8 cellular contexts compared by ENCODE assay signal in the genomic region with DNA sequence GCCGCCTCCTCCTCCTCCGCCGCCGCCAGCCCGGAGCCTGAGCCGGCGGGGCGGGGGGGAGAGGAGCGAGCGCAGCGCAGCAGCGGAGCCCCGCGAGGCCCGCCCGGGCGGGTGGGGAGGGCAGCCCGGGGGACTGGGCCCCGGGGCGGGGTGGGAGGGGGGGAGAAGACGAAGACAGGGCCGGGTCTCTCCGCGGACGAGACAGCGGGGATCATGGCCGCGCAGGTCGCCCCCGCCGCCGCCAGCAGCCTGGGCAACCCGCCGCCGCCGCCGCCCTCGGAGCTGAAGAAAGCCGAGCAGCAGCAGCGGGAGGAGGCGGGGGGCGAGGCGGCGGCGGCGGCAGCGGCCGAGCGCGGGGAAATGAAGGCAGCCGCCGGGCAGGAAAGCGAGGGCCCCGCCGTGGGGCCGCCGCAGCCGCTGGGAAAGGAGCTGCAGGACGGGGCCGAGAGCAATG. TPM values are rescaled to one million over a fixed set of nuclear protein-coding genes. Genes with fewer than 3 reads are reported as not detected.
A peak's percentile ranks its signal among the peaks of the same experiment; 100 is the strongest.
DNase-seq lines count a peak whose midpoint lies in the region; ATAC-seq, FAIRE-seq and TF ChIP-seq lines count a peak whose summit lies in the region.

No MANE protein-coding gene starts in this region.

- in situ Hi-C loops in mammary epithelial cell (cut with MboI; ENCODE audit: low sequenced_read_pairs in 2 of 2): no loop called here

- CTCF ChIA-PET in mammary epithelial cell (lab: Charles Lee; ENCODE audit: low non-redundant PET): no interaction called here

- H2BK120ac ChIP-seq in mesenchymal stem cell (ENCODE audit: low read depth, low read length): peak overlapping the region; percentile 96

- H3K18ac ChIP-seq in mesenchymal stem cell (ENCODE audit: low read depth in 1 of 2, low read length in 2 of 2): peak overlapping the region; percentile 87 to 94

- peaks cover 5% of the 10 kb centered on the region for H3K79me1 ChIP-seq in mesenchymal stem cell (replicated peaks; ENCODE audit: low read length, poor library complexity, severe bottlenecking)

- H4K91ac ChIP-seq in mesenchymal stem cell (ENCODE audit: low read length): peak overlapping the region; percentile 52

- peak overlapping the region; percentile 97 to 98 for H3K14ac ChIP-seq in mesenchymal stem cell (ENCODE audit: low read length in 2 of 2)

- H2BK15ac ChIP-seq in mesenchymal stem cell (ENCODE audit: low read depth, poor library complexity, severe bottlenecking): peak overlapping the region; percentile 87

- H4K8ac ChIP-seq in mesenchymal stem cell (ENCODE audit: low read length): peak overlapping the region; percentile 27

- DNase-seq in CD1c-positive myeloid dendritic cell (ENCODE audit: extremely low spot score): peak; percentile 33
- DNase-seq in mammary epithelial cell: no peak
- DNase-seq in mesenchymal stem cell: no peak
- DNase-seq in thoracic aorta (ENCODE audit: low spot score): no peak
- DNase-seq in GM19239 (ENCODE audit: insufficient read length, low spot score): no peak

- peak overlapping the region in 1 of 2 experiments; percentile 92 for H3K23ac ChIP-seq in mesenchymal stem cell (ENCODE audit: low read length in 2 of 2)

- peaks cover 2% of the 10 kb centered on the region; the same call in 1 of the 2 replicates for H3K36me3 ChIP-seq in HUES6 (ENCODE audit: control insufficient read depth, insufficient read depth, low read length)
- H3K36me3 ChIP-seq in mammary epithelial cell (ENCODE audit: insufficient read depth, low read length): no peaks in the 10 kb centered on the region
- H3K36me3 ChIP-seq in mesenchymal stem cell (ENCODE audit: control insufficient read depth in 1 of 2, insufficient read depth in 2 of 2, low read depth in 1 of 2, low read length in 2 of 2): no peaks in the 10 kb centered on the region
- H3K36me3 ChIP-seq in thoracic aorta: no peaks in the 10 kb centered on the region

- intact Hi-C loops in mammary epithelial cell (cut with micrococcal nuclease): loop anchor here (5.0 kb wide), 1 partner anchor 166 kb away; a partner anchor contains a TSS

- WGBS in mammary epithelial cell (ENCODE audit: low coverage, missing lambda C conversion rate): no CpG with 5 or more reads among the region's 60 CpGs
- 1% methylated on average over 15 of the region's 60 CpGs for whole genome bisulfite sequencing in mesenchymal stem cell

- H2AFZ ChIP-seq in mammary epithelial cell (ENCODE audit: low read depth, low read length): no peak overlapping the region
- no peak overlapping the region for H2AFZ ChIP-seq in mesenchymal stem cell (ENCODE audit: low read depth, low read length)

- dilution Hi-C loops in mammary epithelial cell (cut with HindIII; ENCODE audit: low sequenced_read_pairs): no loop called here

- FAIRE-seq in GM19239 (lab: Jason Lieb, UNC): no peak

- H2BK12ac ChIP-seq in mesenchymal stem cell (ENCODE audit: low read length in 2 of 2): no peak overlapping the region

- peaks cover 43% of the 10 kb centered on the region for H3K4me1 ChIP-seq in HUES6 (ENCODE audit: control insufficient read depth, insufficient read depth, low read length)
- H3K4me1 ChIP-seq in mammary epithelial cell (ENCODE audit: insufficient read depth, low read length): peaks cover 55% of the 10 kb centered on the region
- peaks cover 10% of the 10 kb centered on the region for H3K4me1 ChIP-seq in mesenchymal stem cell (ENCODE audit: control insufficient read depth, insufficient read depth, low read depth, low read length)
- peaks cover 44 to 57% of the 10 kb centered on the region in 2 donors for H3K4me1 ChIP-seq in thoracic aorta (ENCODE audit: control insufficient read depth in 1 of 2, low read depth in 2 of 2)

- H3K4me3 ChIP-seq in HUES6 (ENCODE audit: low read depth, low read length) (peak overlapping the region; percentile 84), mammary epithelial cell (replicated peaks in 1 of 3; ENCODE audit: insufficient read depth in 1 of 3, low read depth in 2 of 3, low read length in 3 of 3) (peak overlapping the region; percentile 65 to 74 (median 69)), mesenchymal stem cell (ENCODE audit: insufficient read depth in 1 of 2, low read depth in 1 of 2, low read length in 2 of 2) (peak overlapping the region; percentile 77 to 93), thoracic aorta (peak overlapping the region; percentile 94)

- peak overlapping the region; percentile 78 for H2BK5ac ChIP-seq in mesenchymal stem cell (ENCODE audit: low read depth, low read length, poor library complexity, severe bottlenecking)

- peak overlapping the region; percentile 85 to 93 for H3K4ac ChIP-seq in mesenchymal stem cell (ENCODE audit: low read depth in 1 of 2, low read length in 2 of 2)

- peak overlapping the region; percentile 92 for H3K9ac ChIP-seq in HUES6 (ENCODE audit: low read length)
- H3K9ac ChIP-seq in mammary epithelial cell (ENCODE audit: insufficient read depth, low read length): peak overlapping the region; percentile 67
- peak overlapping the region; percentile 82 for H3K9ac ChIP-seq in mesenchymal stem cell (ENCODE audit: low read length)

- H3K27ac ChIP-seq in HUES6 (ENCODE audit: low read depth, low read length) (peak overlapping the region; percentile 98), mammary epithelial cell (ENCODE audit: insufficient read depth, low read depth, low read length) (peak overlapping the region; percentile 49), mesenchymal stem cell (ENCODE audit: low read length, poor library complexity, severe bottlenecking) (no peak overlapping the region), thoracic aorta (peak overlapping the region; percentile 91 to 98)

- H3K79me2 ChIP-seq in mammary epithelial cell (ENCODE audit: insufficient read depth, low read length): peaks cover 53% of the 10 kb centered on the region

- peaks cover 9% of the 10 kb centered on the region for H4K20me1 ChIP-seq in mammary epithelial cell (ENCODE audit: insufficient read depth, low read length)

- H3K9me3 ChIP-seq in HUES6 (ENCODE audit: control insufficient read depth, insufficient read depth, low read depth, low read length) (no peaks in the 10 kb centered on the region), mammary epithelial cell (replicated peaks; ENCODE audit: insufficient read depth, low read length) (no peaks in the 10 kb centered on the region), mesenchymal stem cell (ENCODE audit: control insufficient read depth, low read length) (no peaks in the 10 kb centered on the region), thoracic aorta (no peaks in the 10 kb centered on the region)

- peak overlapping the region; percentile 89 for H3K4me2 ChIP-seq in mammary epithelial cell (ENCODE audit: insufficient read depth, low read depth, low read length)
- peak overlapping the region; percentile 31 for H3K4me2 ChIP-seq in mesenchymal stem cell (ENCODE audit: low read length, poor library complexity, severe bottlenecking)

- no peak overlapping the region for H2AK5ac ChIP-seq in mesenchymal stem cell (ENCODE audit: low read length, severe bottlenecking)

- no TSS peak for BruUV-seq in mammary epithelial cell (replicated peaks; lab: Mats Ljungman, UMichigan)

- no peaks in the 10 kb centered on the region for H3K27me3 ChIP-seq in HUES6 (ENCODE audit: control insufficient read depth, insufficient read depth, low read length)
- no peaks in the 10 kb centered on the region for H3K27me3 ChIP-seq in mammary epithelial cell (ENCODE audit: insufficient read depth, low read length)
- no peaks in the 10 kb centered on the region for H3K27me3 ChIP-seq in mesenchymal stem cell (ENCODE audit: control insufficient read depth in 1 of 2, insufficient read depth in 1 of 2, low read length in 2 of 2)
- no peaks in the 10 kb centered on the region for H3K27me3 ChIP-seq in thoracic aorta (replicated peaks; ENCODE audit: insufficient read depth)

- TF ChIP-seq CTCF in mammary epithelial cell (conservative IDR thresholded peaks at IDR 0.05 in 1 of 2, IDR thresholded peaks at IDR 0.05 in 1 of 2; ENCODE audit: extremely low read depth in 1 of 2, insufficient read depth in 1 of 2, low read depth in 1 of 2, low read length in 2 of 2) (no peak), thoracic aorta (IDR thresholded peaks at IDR 0.05) (no peak)

- ATAC-seq in thoracic aorta (ENCODE audit: insufficient number of reproducible peaks, low FRiP score, low read depth) (no peak), HG03108 (IDR thresholded peaks at IDR 0.05; ENCODE audit: unreplicated experiment) (no peak), HG03139 (IDR thresholded peaks at IDR 0.05; ENCODE audit: unreplicated experiment) (no peak)

RNA-seq across cellular contexts. Expression of a gene that starts 0.4 kb away (rescaled TPM):
- 10 to 100 TPM; 29.7 to 50.4 TPM for total RNA-seq in mammary epithelial cell
- 16.1 TPM for polyA plus RNA-seq in mammary epithelial cell
- polyA minus RNA-seq in mammary epithelial cell: 76.0 TPM
- 46.7 TPM for polyA plus RNA-seq in mesenchymal stem cell (2013, experiment 1 of 2)
- polyA plus RNA-seq in mesenchymal stem cell (2013, experiment 2 of 2): 43.3 TPM
- 10 to 100 TPM; 53.6 to 69.2 TPM for total RNA-seq in thoracic aorta
